ENCODE assay signal across 1 cellular context in genomic region chr1:154608522-154609294, GRCh38.
TF ChIP-seq lines count a peak whose summit lies in the region.

No MANE protein-coding gene starts in this region.

TF ChIP-seq in neural cell, 6 proteins besides CTCF, POLR2A, EP300 and RAD21 (continued from another document):
- TF ChIP-seq REST (IDR thresholded peaks at IDR 0.05; ENCODE audit: borderline replicate concordance) (no peak), POLR2AphosphoS5 (IDR thresholded peaks at IDR 0.05) (no peak)
TF ChIP-seq in neural cell: peak in this region for 0.
